ENCODE assay signal across 6 cellular contexts in genomic region chr21:42340651-42341050, GRCh38. TPM values are rescaled to one million over a fixed set of nuclear protein-coding genes. Genes with fewer than 3 reads are reported as not detected.
"Had no signal": no experiment of that assay in that cellular context is flagged by ENCODE, and none has a peak within 500 bp of the region (broad histone marks: within the 10 kb centered on the region; RNA-seq: fewer than 3 reads in every experiment).

No MANE protein-coding gene starts in this region.

RNA-seq across cellular contexts. Expression of gene TFF2, which starts 10.1 kb away (rescaled TPM):
- total RNA-seq: LHCN-M2, MCF 10A, Right ventricle myocardium inferior, RPMI7951, SJSA1 had no signal

RNA-seq across cellular contexts. Expression of gene TFF3, which starts 25.4 kb away (rescaled TPM):
- total RNA-seq: LHCN-M2, MCF 10A, PC-9, SJSA1 had no signal

RNA-seq across cellular contexts. Expression of gene TFF1, which starts 25.7 kb away (rescaled TPM):
- total RNA-seq: LHCN-M2, MCF 10A, Right ventricle myocardium inferior, RPMI7951, SJSA1 had no signal

RNA-seq across cellular contexts. Expression of gene TMPRSS3, which starts 55.2 kb away (rescaled TPM):
- total RNA-seq: LHCN-M2, Right ventricle myocardium inferior, RPMI7951 had no signal
